38 cellular contexts compared by ENCODE assay signal in the genomic region with DNA sequence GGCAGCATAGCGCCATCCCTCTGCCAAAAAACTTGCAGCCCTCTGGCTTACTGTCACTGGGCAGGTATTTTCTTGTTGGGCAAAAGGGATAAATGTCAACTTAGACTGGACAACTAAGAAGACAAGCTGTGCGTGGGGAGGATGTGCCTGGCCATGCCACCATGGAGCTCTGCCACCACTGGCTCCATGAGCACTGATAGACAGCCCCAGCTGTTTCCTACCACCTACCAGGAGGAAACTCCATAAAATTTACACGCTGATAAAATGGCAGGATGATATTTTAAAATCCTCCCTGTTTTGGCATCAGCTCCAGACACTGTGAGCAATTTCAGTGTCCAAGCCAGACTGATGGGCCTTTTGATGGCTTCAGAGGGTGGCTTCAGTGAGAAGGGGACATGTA. TPM values are rescaled to one million over a fixed set of nuclear protein-coding genes. Genes with fewer than 3 reads are reported as not detected.
"Had no signal": no experiment of that assay in that cellular context is flagged by ENCODE, and none has a peak within 500 bp of the region (broad histone marks: within the 10 kb centered on the region; RNA-seq: fewer than 3 reads in every experiment).

No MANE protein-coding gene starts in this region.

- H3K27me3 ChIP-seq: ascending aorta had no signal

- H3K36me3 Mint-ChIP-seq: activated CD4-positive, alpha-beta memory T cell treated with anti-CD3 and anti-CD28 coated beads for 36 hours; activated naive CD4-positive, alpha-beta T cell treated with anti-CD3 and anti-CD28 coated beads, Interleukin-2, amount 50 U/mL, for 72 hours; activated naive CD8-positive, alpha-beta T cell treated with anti-CD3 and anti-CD28 coated beads for 36 hours; brain had no signal

- FAIRE-seq: TTC549 had no signal

- H3K9me3 ChIP-seq: ascending aorta had no signal

- H3K27ac Mint-ChIP-seq: activated B cell treated with CpG ODN at 0.5 μM for 24 hours; activated CD4-positive, alpha-beta memory T cell treated with anti-CD3 and anti-CD28 coated beads for 36 hours; activated CD4-positive, alpha-beta T cell treated with anti-CD3 and anti-CD28 coated beads, Interleukin-2, amount 10 ng/mL, durations not matched to agents 24 days and 14 days; activated CD8-positive, alpha-beta T cell treated with anti-CD3 and anti-CD28 coated beads for 36 hours; activated naive CD4-positive, alpha-beta T cell treated with anti-CD3 and anti-CD28 coated beads for 36 hours; activated naive CD4-positive, alpha-beta T cell treated with anti-CD3 and anti-CD28 coated beads, Interleukin-2, amount 50 U/mL, for 72 hours; activated naive CD8-positive, alpha-beta T cell treated with anti-CD3 and anti-CD28 coated beads for 36 hours; activated T-cell treated with anti-CD3 and anti-CD28 coated beads, Interleukin-2, amount 50 U/mL, for 72 hours; activated T-helper 1 cell treated with anti-CD3 and anti-CD28 coated beads, Interleukin-12 subunit alpha, Interleukin-12 subunit beta, Interleukin-2, Interleukin-4 antibody, amounts not matched to agents 30 ng/mL and 10 ng/mL and 1 ng/mL, durations not matched to agents 14 hours and 24 hours and 36 hours; activated T-helper 17 cell treated with anti-CD3 and anti-CD28 coated beads, Interleukin-2, amount 50 U/mL, for 72 hours; T-helper 1 cell treated with Interleukin-12 subunit alpha and Interleukin-12 subunit beta and Interleukin-4 antibody, amounts not matched to agents 30 μg/mL and 1 μg/mL, for 36 hours; T-helper 2 cell treated with Interferon-gamma antibody and Interleukin-4, amounts not matched to agents 5 μg/mL and 100 μg/mL, for 36 hours had no signal

- H3K27me3 Mint-ChIP-seq: activated CD4-positive, alpha-beta memory T cell treated with anti-CD3 and anti-CD28 coated beads for 36 hours had no signal

- H3K9me3 Mint-ChIP-seq: activated B cell treated with CpG ODN at 0.5 μM for 24 hours; activated CD4-positive, alpha-beta memory T cell treated with anti-CD3 and anti-CD28 coated beads for 36 hours; activated CD4-positive, alpha-beta T cell treated with anti-CD3 and anti-CD28 coated beads, Interleukin-2, amount 10 ng/mL, durations not matched to agents 24 days and 14 days; activated CD8-positive, alpha-beta T cell treated with anti-CD3 and anti-CD28 coated beads for 36 hours; activated naive CD4-positive, alpha-beta T cell treated with anti-CD3 and anti-CD28 coated beads for 36 hours; activated naive CD4-positive, alpha-beta T cell treated with anti-CD3 and anti-CD28 coated beads, Interleukin-2, amount 50 U/mL, for 72 hours; activated naive CD8-positive, alpha-beta T cell treated with anti-CD3 and anti-CD28 coated beads for 36 hours; activated T-cell treated with anti-CD3 and anti-CD28 coated beads, Interleukin-2, amount 50 U/mL, for 4 hours; activated T-cell treated with anti-CD3 and anti-CD28 coated beads, Interleukin-2, amount 50 U/mL, for 72 hours; activated T-helper 1 cell treated with anti-CD3 and anti-CD28 coated beads, Interleukin-12 subunit alpha, Interleukin-12 subunit beta, Interleukin-2, Interleukin-4 antibody, amounts not matched to agents 30 ng/mL and 10 ng/mL and 1 ng/mL, durations not matched to agents 14 hours and 24 hours and 36 hours; activated T-helper 17 cell treated with anti-CD3 and anti-CD28 coated beads, Interleukin-2, amount 50 U/mL, for 72 hours; brain; central memory CD8-positive, alpha-beta T cell; T-helper 1 cell treated with Interleukin-12 subunit alpha and Interleukin-12 subunit beta and Interleukin-4 antibody, amounts not matched to agents 30 μg/mL and 1 μg/mL, for 36 hours; T-helper 2 cell treated with Interferon-gamma antibody and Interleukin-4, amounts not matched to agents 5 μg/mL and 100 μg/mL, for 36 hours had no signal

- H3K36me3 ChIP-seq: ascending aorta, cardiac muscle cell had no signal

- DNase-seq: activated B cell treated with CpG ODN at 0.5 μM for 24 hours; activated CD4-positive, alpha-beta memory T cell treated with anti-CD3 and anti-CD28 coated beads for 36 hours; activated CD4-positive, alpha-beta T cell treated with anti-CD3 and anti-CD28 coated beads for 4 hours; activated CD4-positive, alpha-beta T cell treated with anti-CD3 and anti-CD28 coated beads, Interleukin-2, amount 10 ng/mL, durations not matched to agents 24 days and 14 days; activated CD4-positive, alpha-beta T cell treated with anti-CD3 and anti-CD28 coated beads, Interleukin-2, amount 50 U/mL, for 1 hour; activated CD4-positive, alpha-beta T cell treated with anti-CD3 and anti-CD28 coated beads, Interleukin-2, amount 50 U/mL, for 4 hours; activated CD4-positive, CD25-positive, alpha-beta regulatory T cell treated with anti-CD3 and anti-CD28 coated beads, Interleukin-2, amount 50 U/mL, for 72 hours; activated CD8-positive, alpha-beta memory T cell treated with anti-CD3 and anti-CD28 coated beads, Interleukin-2, amount 50 U/mL, for 4 hours; activated CD8-positive, alpha-beta T cell treated with anti-CD3 and anti-CD28 coated beads for 36 hours; activated effector memory CD4-positive, alpha-beta T cell treated with anti-CD3 and anti-CD28 coated beads, Interleukin-2, amount 50 U/mL, for 16 hours; activated gamma-delta T cell treated with Interleukin-2 at 50 U/mL for 16 hours; activated naive CD4-positive, alpha-beta T cell; activated naive CD4-positive, alpha-beta T cell treated with anti-CD3 and anti-CD28 coated beads for 36 hours; activated naive CD4-positive, alpha-beta T cell treated with anti-CD3 and anti-CD28 coated beads, Interleukin-2, amount 50 U/mL, for 16 hours; activated naive CD8-positive, alpha-beta T cell treated with anti-CD3 and anti-CD28 coated beads for 36 hours; activated T-cell treated with anti-CD3 and anti-CD28 coated beads for 4 hours; activated T-cell treated with anti-CD3 and anti-CD28 coated beads, Interleukin-2, amount 50 U/mL, for 1 hour; activated T-cell treated with anti-CD3 and anti-CD28 coated beads, Interleukin-2, amount 50 U/mL, for 4 hours; activated T-cell treated with anti-CD3 and anti-CD28 coated beads, Interleukin-2, amount 50 U/mL, for 72 hours; amygdala; anterior cingulate cortex; caudate nucleus; cerebellar nuclear complex; T-helper 1 cell; T-helper 2 cell; T-helper 9 cell had no signal

- H3K4me3 Mint-ChIP-seq: activated B cell treated with CpG ODN at 0.5 μM for 24 hours; activated CD4-positive, alpha-beta memory T cell treated with anti-CD3 and anti-CD28 coated beads for 36 hours; activated CD4-positive, alpha-beta T cell treated with anti-CD3 and anti-CD28 coated beads, Interleukin-2, amount 10 ng/mL, durations not matched to agents 24 days and 14 days; activated CD8-positive, alpha-beta T cell treated with anti-CD3 and anti-CD28 coated beads for 36 hours; activated naive CD4-positive, alpha-beta T cell treated with anti-CD3 and anti-CD28 coated beads for 36 hours; activated naive CD8-positive, alpha-beta T cell treated with anti-CD3 and anti-CD28 coated beads for 36 hours; activated T-cell treated with anti-CD3 and anti-CD28 coated beads, Interleukin-2, amount 50 U/mL, for 4 hours; activated T-cell treated with anti-CD3 and anti-CD28 coated beads, Interleukin-2, amount 50 U/mL, for 72 hours; activated T-helper 1 cell treated with anti-CD3 and anti-CD28 coated beads, Interleukin-12 subunit alpha, Interleukin-12 subunit beta, Interleukin-2, Interleukin-4 antibody, amounts not matched to agents 30 ng/mL and 10 ng/mL and 1 ng/mL, durations not matched to agents 14 hours and 24 hours and 36 hours; activated T-helper 17 cell treated with anti-CD3 and anti-CD28 coated beads, Interleukin-2, amount 50 U/mL, for 72 hours; brain; central memory CD8-positive, alpha-beta T cell; T-helper 1 cell treated with Interleukin-12 subunit alpha and Interleukin-12 subunit beta and Interleukin-4 antibody, amounts not matched to agents 30 μg/mL and 1 μg/mL, for 36 hours; T-helper 2 cell treated with Interferon-gamma antibody and Interleukin-4, amounts not matched to agents 5 μg/mL and 100 μg/mL, for 36 hours had no signal

- ATAC-seq: activated CD8-positive, alpha-beta T cell treated with anti-CD3 and anti-CD28 coated beads for 36 hours; activated naive CD4-positive, alpha-beta T cell treated with anti-CD3 and anti-CD28 coated beads, Interleukin-2, amount 50 U/mL, for 72 hours; activated T-cell treated with anti-CD3 and anti-CD28 coated beads, Interleukin-2, amount 50 U/mL, for 4 hours; activated T-cell treated with anti-CD3 and anti-CD28 coated beads, Interleukin-2, amount 50 U/mL, for 72 hours; activated T-helper 17 cell treated with anti-CD3 and anti-CD28 coated beads, Interleukin-2, amount 50 U/mL, for 72 hours had no signal

- H3K4me3 ChIP-seq: ascending aorta, cardiac muscle cell had no signal

- H3K4me1 Mint-ChIP-seq: activated B cell treated with CpG ODN at 0.5 μM for 24 hours; activated CD4-positive, alpha-beta T cell treated with anti-CD3 and anti-CD28 coated beads, Interleukin-2, amount 10 ng/mL, durations not matched to agents 24 days and 14 days; activated naive CD8-positive, alpha-beta T cell treated with anti-CD3 and anti-CD28 coated beads for 36 hours; activated T-helper 17 cell treated with anti-CD3 and anti-CD28 coated beads, Interleukin-2, amount 50 U/mL, for 72 hours; central memory CD8-positive, alpha-beta T cell had no signal

- H3K27ac ChIP-seq: ascending aorta, cardiac muscle cell, VCaP had no signal

RNA-seq across cellular contexts. Expression of a gene that starts 7.1 kb away (rescaled TPM):
- total RNA-seq: activated CD4-positive, alpha-beta memory T cell treated with anti-CD3 and anti-CD28 coated beads for 36 hours; activated CD4-positive, alpha-beta T cell treated with anti-CD3 and anti-CD28 coated beads, Interleukin-2, amount 10 ng/mL, durations not matched to agents 24 days and 14 days; activated CD8-positive, alpha-beta T cell treated with anti-CD3 and anti-CD28 coated beads for 36 hours; bronchial epithelial cell had no signal
